In genomic region chr1:155241851-155242264, GRCh38 we compare ENCODE assay signal across 8 cellular contexts. TPM values are rescaled to one million over a fixed set of nuclear protein-coding genes. Genes with fewer than 3 reads are reported as not detected.
DNase-seq lines count a peak whose midpoint lies in the region; ATAC-seq and TF ChIP-seq lines count a peak whose summit lies in the region.

No MANE protein-coding gene starts in this region.

- WGBS in GM23248 (ENCODE audit: low coverage in 1 of 2, low lambda C conversion rate in 2 of 2, missing lambda C conversion rate in 2 of 2), 2 experiments, result 34 to 44% methylated on average over 4 of the region's 4 CpGs

- peak overlapping the region; percentile 87 for H3K4me2 ChIP-seq in GM23248 (ENCODE audit: unreplicated experiment)

- H3K9ac ChIP-seq in GM23248 (no peak overlapping the region), NT2/D1 (ENCODE audit: insufficient read length, low read depth) (peak overlapping the region; percentile 21)

- H3K4me1 Mint-ChIP-seq in activated naive CD8-positive, alpha-beta T cell treated with anti-CD3 and anti-CD28 coated beads, Interleukin-2, amount 50 U/mL, for 24 hours, result peaks cover 48% of the 10 kb centered on the region
- peaks cover 42% of the 10 kb centered on the region for H3K4me1 Mint-ChIP-seq in neural crest cell

- H3K79me2 ChIP-seq in GM23248 (ENCODE audit: insufficient read depth), result peaks cover 18% of the 10 kb centered on the region

- H3K9me2 ChIP-seq in GM23248 (ENCODE audit: insufficient read depth), result no peaks in the 10 kb centered on the region

- DNase-seq in GM23248 (peak; percentile 57), NT2/D1 (ENCODE audit: low read depth, low spot score) (no peak), neural crest cell (ENCODE audit: low read depth, low spot score) (no peak), NCI-H1694 (lab: John Stamatoyannopoulos, UW) (no peak), DMS153 (lab: John Stamatoyannopoulos, UW) (no peak), NCI-H524 treated with DMSO at 0.1 percent for 48 hours (lab: John Stamatoyannopoulos, UW) (no peak)
- DNase-seq in activated naive CD8-positive, alpha-beta T cell treated with anti-CD3 and anti-CD28 coated beads, Interleukin-2, amount 50 U/mL, for 24 hours, result no peak
- no peak for DNase-seq in stimulated activated CD4-positive, alpha-beta T cell treated with anti-CD3 and anti-CD28 coated beads, Interleukin-12 subunit alpha, Interleukin-12 subunit beta, amount 100 ng/mL, for 4 hours

- peak overlapping the region; percentile 88 for H3K27ac Mint-ChIP-seq in activated naive CD8-positive, alpha-beta T cell treated with anti-CD3 and anti-CD28 coated beads, Interleukin-2, amount 50 U/mL, for 24 hours
- H3K27ac Mint-ChIP-seq in neural crest cell (ENCODE audit: unreplicated experiment), result peak overlapping the region; percentile 51

- H3K9me3 Mint-ChIP-seq in activated naive CD8-positive, alpha-beta T cell treated with anti-CD3 and anti-CD28 coated beads, Interleukin-2, amount 50 U/mL, for 24 hours, result peaks cover 4% of the 10 kb centered on the region
- no peaks in the 10 kb centered on the region for H3K9me3 Mint-ChIP-seq in neural crest cell

- peak overlapping the region; percentile 81 for H2AFZ ChIP-seq in GM23248

- peaks cover 3% of the 10 kb centered on the region for H3K27me3 Mint-ChIP-seq in activated naive CD8-positive, alpha-beta T cell treated with anti-CD3 and anti-CD28 coated beads, Interleukin-2, amount 50 U/mL, for 24 hours
- no peaks in the 10 kb centered on the region for H3K27me3 Mint-ChIP-seq in neural crest cell (ENCODE audit: low read depth)

- H3K36me3 Mint-ChIP-seq in activated naive CD8-positive, alpha-beta T cell treated with anti-CD3 and anti-CD28 coated beads, Interleukin-2, amount 50 U/mL, for 24 hours (ENCODE audit: low read depth), result peaks cover 9% of the 10 kb centered on the region
- peaks cover 8% of the 10 kb centered on the region for H3K36me3 Mint-ChIP-seq in neural crest cell (ENCODE audit: low read depth)

- in situ Hi-C loops in GM23248 (cut with MboI), result no loop called here

- no peaks in the 10 kb centered on the region for H4K20me1 ChIP-seq in GM23248 (ENCODE audit: insufficient read depth)

- H3K4me3 Mint-ChIP-seq in activated naive CD8-positive, alpha-beta T cell treated with anti-CD3 and anti-CD28 coated beads, Interleukin-2, amount 50 U/mL, for 24 hours, result peak overlapping the region; percentile 82
- peak overlapping the region; percentile 81 for H3K4me3 Mint-ChIP-seq in neural crest cell

- H3K4me3 ChIP-seq in GM23248 (no peak overlapping the region), NT2/D1 (ENCODE audit: insufficient read length, low read depth) (no peak overlapping the region)

- no peaks in the 10 kb centered on the region for H3K36me3 ChIP-seq in GM23248 (ENCODE audit: low read depth)
- H3K36me3 ChIP-seq in NT2/D1 (ENCODE audit: insufficient read depth, insufficient read length, low read length), result peaks cover 37% of the 10 kb centered on the region

- H3K4me1 ChIP-seq in GM23248 (ENCODE audit: insufficient read depth) (peaks cover 20% of the 10 kb centered on the region), NT2/D1 (ENCODE audit: insufficient read depth, insufficient read length) (peaks cover 8% of the 10 kb centered on the region)

- no peaks in the 10 kb centered on the region for H3K9me3 ChIP-seq in GM23248 (ENCODE audit: low read depth)
- no peaks in the 10 kb centered on the region for H3K9me3 ChIP-seq in NT2/D1 (ENCODE audit: insufficient read depth, low read length)

- ATAC-seq in activated naive CD8-positive, alpha-beta T cell treated with anti-CD3 and anti-CD28 coated beads, Interleukin-2, amount 50 U/mL, for 24 hours, result no peak

- peaks cover 29% of the 10 kb centered on the region for H3F3A ChIP-seq in GM23248 (ENCODE audit: insufficient read depth)

- no peak for TF ChIP-seq CTCF in neural crest cell (conservative IDR thresholded peaks at IDR 0.05)

- H3K27ac ChIP-seq in GM23248, result peak overlapping the region; percentile 26

- H3K27me3 ChIP-seq in GM23248 (replicated peaks; ENCODE audit: insufficient read depth), result no peaks in the 10 kb centered on the region
- no peaks in the 10 kb centered on the region for H3K27me3 ChIP-seq in NT2/D1 (ENCODE audit: insufficient read depth, insufficient read length)

RNA-seq across cellular contexts. Expression of gene ENTREP3, which starts 13.4 kb away (rescaled TPM):
- 6.4 and 8.0 TPM in 2 replicates for total RNA-seq in GM23248 (2014; rRNA removed; shearing (Covaris generic))
- polyA plus RNA-seq in GM23248 (2016; fragmentation: Nextera tagmentation; extraction: Ambion mirVana), result 8.0 TPM in 2 replicates
- total RNA-seq in neural crest cell, result 93.1 and 94.3 TPM in 2 replicates

RNA-seq across cellular contexts. Expression of gene SCAMP3, which starts 20.3 kb away (rescaled TPM):
- 53.6 and 80.5 TPM in 2 replicates for total RNA-seq in GM23248 (2014; rRNA removed; shearing (Covaris generic))
- polyA plus RNA-seq in GM23248 (2016; fragmentation: Nextera tagmentation; extraction: Ambion mirVana), result 135 and 141 TPM in 2 replicates
- total RNA-seq in neural crest cell, result 68.9 and 75.3 TPM in 2 replicates

RNA-seq across cellular contexts. Expression of gene CLK2, which starts 31.4 kb away (rescaled TPM):
- 16.8 and 24.0 TPM in 2 replicates for total RNA-seq in GM23248 (2014; rRNA removed; shearing (Covaris generic))
- 10.2 and 10.4 TPM in 2 replicates for polyA plus RNA-seq in GM23248 (2016; fragmentation: Nextera tagmentation; extraction: Ambion mirVana)
- 101 and 104 TPM in 2 replicates for total RNA-seq in neural crest cell

RNA-seq across cellular contexts. Expression of gene MTX1, which starts 33.4 kb away (rescaled TPM):
- total RNA-seq in GM23248 (2014; rRNA removed; shearing (Covaris generic)), result 39.6 and 61.4 TPM in 2 replicates
- polyA plus RNA-seq in GM23248 (2016; fragmentation: Nextera tagmentation; extraction: Ambion mirVana), result 69.2 and 78.6 TPM in 2 replicates
- 36.0 and 38.3 TPM in 2 replicates for total RNA-seq in neural crest cell

RNA-seq across cellular contexts. Expression of gene THBS3, which starts 34.2 kb away (rescaled TPM):
- 20.6 and 21.4 TPM in 2 replicates for total RNA-seq in GM23248 (2014; rRNA removed; shearing (Covaris generic))
- 14.9 and 16.6 TPM in 2 replicates for polyA plus RNA-seq in GM23248 (2016; fragmentation: Nextera tagmentation; extraction: Ambion mirVana)
- 21.4 TPM in 2 replicates for total RNA-seq in neural crest cell

Comparison
In these comparisons a context has a peak if more than half of its experiments do, and no peak if none do; other contexts are left out.
1. RNA of gene ENTREP3, which starts 13.4 kb away (total RNA-seq): 93.1 to 94.3 TPM in neural crest cell; 6.4 to 8.0 TPM in GM23248; every median in the first group is over 10 times any median in the second.